In the genomic region with DNA sequence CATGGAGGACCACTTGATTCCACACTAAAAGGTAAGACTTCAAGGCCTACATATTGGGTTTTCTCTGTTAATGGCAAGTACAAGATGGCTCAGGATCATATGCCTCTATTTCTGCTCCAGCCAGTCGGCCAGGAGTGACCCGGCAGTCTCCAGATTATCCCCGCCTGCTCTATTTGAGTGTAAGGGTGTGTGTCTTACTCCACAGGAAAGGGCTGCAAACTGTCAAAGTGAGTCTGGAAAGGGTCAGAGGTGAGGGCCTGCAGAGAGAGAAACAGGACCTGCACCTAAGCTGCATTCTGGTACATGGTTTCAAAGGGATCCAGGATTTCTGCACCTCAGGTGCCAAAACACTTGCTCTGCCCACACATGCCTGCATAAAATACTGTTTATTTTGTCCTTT, we compare ENCODE assay signal across 2 cellular contexts.
TF ChIP-seq lines count a peak whose summit lies in the region.

No MANE protein-coding gene starts in this region.

TF ChIP-seq in Ishikawa, 13 proteins besides CTCF, POLR2A, EP300 and RAD21:
- TF ChIP-seq CEBPB (IDR thresholded peaks at IDR 0.05) (no peak), TEAD4 (IDR thresholded peaks at IDR 0.05) (no peak), ZBTB7A (IDR thresholded peaks at IDR 0.05; ENCODE audit: low read depth) (no peak), NFIC (IDR thresholded peaks at IDR 0.05) (no peak), TCF12 (IDR thresholded peaks at IDR 0.05; ENCODE audit: low read depth) (no peak), TAF1 (IDR thresholded peaks at IDR 0.05; ENCODE audit: low read depth) (no peak)
- TF ChIP-seq, protein P1, sequence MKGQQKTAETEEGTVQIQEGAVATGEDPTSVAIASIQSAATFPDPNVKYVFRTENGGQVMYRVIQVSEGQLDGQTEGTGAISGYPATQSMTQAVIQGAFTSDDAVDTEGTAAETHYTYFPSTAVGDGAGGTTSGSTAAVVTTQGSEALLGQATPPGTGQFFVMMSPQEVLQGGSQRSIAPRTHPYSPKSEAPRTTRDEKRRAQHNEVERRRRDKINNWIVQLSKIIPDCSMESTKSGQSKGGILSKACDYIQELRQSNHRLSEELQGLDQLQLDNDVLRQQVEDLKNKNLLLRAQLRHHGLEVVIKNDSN (IDR thresholded peaks at IDR 0.05) = no peak
- TF ChIP-seq, protein P2, sequence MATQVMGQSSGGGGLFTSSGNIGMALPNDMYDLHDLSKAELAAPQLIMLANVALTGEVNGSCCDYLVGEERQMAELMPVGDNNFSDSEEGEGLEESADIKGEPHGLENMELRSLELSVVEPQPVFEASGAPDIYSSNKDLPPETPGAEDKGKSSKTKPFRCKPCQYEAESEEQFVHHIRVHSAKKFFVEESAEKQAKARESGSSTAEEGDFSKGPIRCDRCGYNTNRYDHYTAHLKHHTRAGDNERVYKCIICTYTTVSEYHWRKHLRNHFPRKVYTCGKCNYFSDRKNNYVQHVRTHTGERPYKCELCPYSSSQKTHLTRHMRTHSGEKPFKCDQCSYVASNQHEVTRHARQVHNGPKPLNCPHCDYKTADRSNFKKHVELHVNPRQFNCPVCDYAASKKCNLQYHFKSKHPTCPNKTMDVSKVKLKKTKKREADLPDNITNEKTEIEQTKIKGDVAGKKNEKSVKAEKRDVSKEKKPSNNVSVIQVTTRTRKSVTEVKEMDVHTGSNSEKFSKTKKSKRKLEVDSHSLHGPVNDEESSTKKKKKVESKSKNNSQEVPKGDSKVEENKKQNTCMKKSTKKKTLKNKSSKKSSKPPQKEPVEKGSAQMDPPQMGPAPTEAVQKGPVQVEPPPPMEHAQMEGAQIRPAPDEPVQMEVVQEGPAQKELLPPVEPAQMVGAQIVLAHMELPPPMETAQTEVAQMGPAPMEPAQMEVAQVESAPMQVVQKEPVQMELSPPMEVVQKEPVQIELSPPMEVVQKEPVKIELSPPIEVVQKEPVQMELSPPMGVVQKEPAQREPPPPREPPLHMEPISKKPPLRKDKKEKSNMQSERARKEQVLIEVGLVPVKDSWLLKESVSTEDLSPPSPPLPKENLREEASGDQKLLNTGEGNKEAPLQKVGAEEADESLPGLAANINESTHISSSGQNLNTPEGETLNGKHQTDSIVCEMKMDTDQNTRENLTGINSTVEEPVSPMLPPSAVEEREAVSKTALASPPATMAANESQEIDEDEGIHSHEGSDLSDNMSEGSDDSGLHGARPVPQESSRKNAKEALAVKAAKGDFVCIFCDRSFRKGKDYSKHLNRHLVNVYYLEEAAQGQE (IDR thresholded peaks at IDR 0.05; ENCODE audit: low read depth) = no peak
- TF ChIP-seq, protein P3, sequence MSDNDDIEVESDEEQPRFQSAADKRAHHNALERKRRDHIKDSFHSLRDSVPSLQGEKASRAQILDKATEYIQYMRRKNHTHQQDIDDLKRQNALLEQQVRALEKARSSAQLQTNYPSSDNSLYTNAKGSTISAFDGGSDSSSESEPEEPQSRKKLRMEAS (IDR thresholded peaks at IDR 0.05) = no peak

TF ChIP-seq in K562, 482 proteins besides CTCF, POLR2A, EP300 and RAD21:
- TF ChIP-seq CBX1 (IDR thresholded peaks at IDR 0.05; ENCODE audit: low read depth) (no peak), IFI16 (CRISPR knock-in tag; IDR thresholded peaks at IDR 0.05) (no peak), KDM4B (IDR thresholded peaks at IDR 0.05; ENCODE audit: borderline replicate concordance in 2 of 2, low read depth in 1 of 2) (no peak), HDAC1 (IDR thresholded peaks at IDR 0.05) (no peak), MYNN (IDR thresholded peaks at IDR 0.05) (peak; percentile 15; the same call in 1 of the 2 replicates), MYNN (CRISPR knock-in tag; IDR thresholded peaks at IDR 0.05) (no peak), CC2D1A (IDR thresholded peaks at IDR 0.05) (no peak), SUPT5H (IDR thresholded peaks at IDR 0.05) (0 out of 2 replicates have a peak, but pooled peaks have one; percentile 14)
- TF ChIP-seq, protein P4, sequence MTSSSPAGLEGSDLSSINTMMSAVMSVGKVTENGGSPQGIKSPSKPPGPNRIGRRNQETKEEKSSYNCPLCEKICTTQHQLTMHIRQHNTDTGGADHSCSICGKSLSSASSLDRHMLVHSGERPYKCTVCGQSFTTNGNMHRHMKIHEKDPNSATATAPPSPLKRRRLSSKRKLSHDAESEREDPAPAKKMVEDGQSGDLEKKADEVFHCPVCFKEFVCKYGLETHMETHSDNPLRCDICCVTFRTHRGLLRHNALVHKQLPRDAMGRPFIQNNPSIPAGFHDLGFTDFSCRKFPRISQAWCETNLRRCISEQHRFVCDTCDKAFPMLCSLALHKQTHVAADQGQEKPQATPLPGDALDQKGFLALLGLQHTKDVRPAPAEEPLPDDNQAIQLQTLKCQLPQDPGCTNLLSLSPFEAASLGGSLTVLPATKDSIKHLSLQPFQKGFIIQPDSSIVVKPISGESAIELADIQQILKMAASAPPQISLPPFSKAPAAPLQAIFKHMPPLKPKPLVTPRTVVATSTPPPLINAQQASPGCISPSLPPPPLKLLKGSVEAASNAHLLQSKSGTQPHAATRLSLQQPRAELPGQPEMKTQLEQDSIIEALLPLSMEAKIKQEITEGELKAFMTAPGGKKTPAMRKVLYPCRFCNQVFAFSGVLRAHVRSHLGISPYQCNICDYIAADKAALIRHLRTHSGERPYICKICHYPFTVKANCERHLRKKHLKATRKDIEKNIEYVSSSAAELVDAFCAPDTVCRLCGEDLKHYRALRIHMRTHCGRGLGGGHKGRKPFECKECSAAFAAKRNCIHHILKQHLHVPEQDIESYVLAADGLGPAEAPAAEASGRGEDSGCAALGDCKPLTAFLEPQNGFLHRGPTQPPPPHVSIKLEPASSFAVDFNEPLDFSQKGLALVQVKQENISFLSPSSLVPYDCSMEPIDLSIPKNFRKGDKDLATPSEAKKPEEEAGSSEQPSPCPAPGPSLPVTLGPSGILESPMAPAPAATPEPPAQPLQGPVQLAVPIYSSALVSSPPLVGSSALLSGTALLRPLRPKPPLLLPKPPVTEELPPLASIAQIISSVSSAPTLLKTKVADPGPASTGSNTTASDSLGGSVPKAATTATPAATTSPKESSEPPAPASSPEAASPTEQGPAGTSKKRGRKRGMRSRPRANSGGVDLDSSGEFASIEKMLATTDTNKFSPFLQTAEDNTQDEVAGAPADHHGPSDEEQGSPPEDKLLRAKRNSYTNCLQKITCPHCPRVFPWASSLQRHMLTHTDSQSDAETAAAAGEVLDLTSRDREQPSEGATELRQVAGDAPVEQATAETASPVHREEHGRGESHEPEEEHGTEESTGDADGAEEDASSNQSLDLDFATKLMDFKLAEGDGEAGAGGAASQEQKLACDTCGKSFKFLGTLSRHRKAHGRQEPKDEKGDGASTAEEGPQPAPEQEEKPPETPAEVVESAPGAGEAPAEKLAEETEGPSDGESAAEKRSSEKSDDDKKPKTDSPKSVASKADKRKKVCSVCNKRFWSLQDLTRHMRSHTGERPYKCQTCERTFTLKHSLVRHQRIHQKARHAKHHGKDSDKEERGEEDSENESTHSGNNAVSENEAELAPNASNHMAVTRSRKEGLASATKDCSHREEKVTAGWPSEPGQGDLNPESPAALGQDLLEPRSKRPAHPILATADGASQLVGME (CRISPR knock-in tag; IDR thresholded peaks at IDR 0.05) = no peak
- TF ChIP-seq, protein P5, sequence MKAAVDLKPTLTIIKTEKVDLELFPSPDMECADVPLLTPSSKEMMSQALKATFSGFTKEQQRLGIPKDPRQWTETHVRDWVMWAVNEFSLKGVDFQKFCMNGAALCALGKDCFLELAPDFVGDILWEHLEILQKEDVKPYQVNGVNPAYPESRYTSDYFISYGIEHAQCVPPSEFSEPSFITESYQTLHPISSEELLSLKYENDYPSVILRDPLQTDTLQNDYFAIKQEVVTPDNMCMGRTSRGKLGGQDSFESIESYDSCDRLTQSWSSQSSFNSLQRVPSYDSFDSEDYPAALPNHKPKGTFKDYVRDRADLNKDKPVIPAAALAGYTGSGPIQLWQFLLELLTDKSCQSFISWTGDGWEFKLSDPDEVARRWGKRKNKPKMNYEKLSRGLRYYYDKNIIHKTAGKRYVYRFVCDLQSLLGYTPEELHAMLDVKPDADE (conservative IDR thresholded peaks at IDR 0.05; ENCODE audit: control insufficient read depth, low read depth, low read length) = no peak
